Comparison of ENCODE assay signal across 2 cellular contexts in genomic region chr10:43859016-43859525, GRCh38.
A peak's percentile ranks its signal among the peaks of the same experiment; 100 is the strongest.
TF ChIP-seq lines count a peak whose summit lies in the region.

No MANE protein-coding gene starts in this region.

TF ChIP-seq in K562, 482 proteins besides CTCF, POLR2A, EP300 and RAD21 (continued from another document and continues in another):
- TF ChIP-seq CGGBP1 (CRISPR knock-in tag; IDR thresholded peaks at IDR 0.05) (no peak), MAFG (tag; conservative IDR thresholded peaks at IDR 0.05) (peak; percentile 74), ZNF316 (IDR thresholded peaks at IDR 0.05) (peak; percentile 75), NFYB (IDR thresholded peaks at IDR 0.05; ENCODE audit: extremely low read depth, insufficient read length) (no peak), ZNF282 (CRISPR knock-in tag; IDR thresholded peaks at IDR 0.05) (no peak), C11orf30 (IDR thresholded peaks at IDR 0.05; ENCODE audit: low read depth) (peak; percentile 69; the same call in 1 of the 2 replicates), ZNF518B (CRISPR knock-in tag; IDR thresholded peaks at IDR 0.05) (no peak), MAFF (IDR thresholded peaks at IDR 0.05; ENCODE audit: low read length) (peak; percentile 78), ZNF764 (CRISPR knock-in tag; IDR thresholded peaks at IDR 0.05; ENCODE audit: low read depth) (no peak), ZNF589 (CRISPR knock-in tag; IDR thresholded peaks at IDR 0.05; ENCODE audit: low read depth) (no peak), SAP30 (IDR thresholded peaks at IDR 0.05; ENCODE audit: borderline replicate concordance, insufficient read depth, low read depth, low read length, poor library complexity, severe bottlenecking) (no peak), HCFC1 (IDR thresholded peaks at IDR 0.05; ENCODE audit: low read depth, low read length) (no peak), ZNF511 (CRISPR knock-in tag; IDR thresholded peaks at IDR 0.05) (no peak), ILK (tag; IDR thresholded peaks at IDR 0.05; ENCODE audit: borderline replicate concordance, low read depth) (no peak), MEF2D (tag; conservative IDR thresholded peaks at IDR 0.05; ENCODE audit: low read depth) (no peak), NR0B1 (IDR thresholded peaks at IDR 0.05; ENCODE audit: partially characterized antibody) (no peak), ELF4 (CRISPR knock-in tag; IDR thresholded peaks at IDR 0.05) (no peak), ZFP36 (IDR thresholded peaks at IDR 0.05; ENCODE audit: low read depth, low read length, partially characterized antibody) (no peak), FOSL1 (tag; conservative IDR thresholded peaks at IDR 0.05) (no peak), DDX20 (tag; IDR thresholded peaks at IDR 0.05; ENCODE audit: low read depth) (no peak), THAP7 (CRISPR knock-in tag; IDR thresholded peaks at IDR 0.05) (no peak), ZBTB17 (CRISPR knock-in tag; IDR thresholded peaks at IDR 0.05) (no peak), HMGN3 (IDR thresholded peaks at IDR 0.05; ENCODE audit: borderline replicate concordance, extremely low read depth, insufficient read length, low read depth, low read length) (no peak), ZBTB43 (CRISPR knock-in tag; IDR thresholded peaks at IDR 0.05) (no peak)

TF ChIP-seq in endothelial cell of umbilical vein, 7 proteins besides CTCF, POLR2A, EP300 and RAD21 (continued from another document):
- TF ChIP-seq POLR2AphosphoS5 (IDR thresholded peaks at IDR 0.05; ENCODE audit: insufficient read depth, low read depth, low read length) (no peak), FOS (IDR thresholded peaks at IDR 0.05; ENCODE audit: borderline replicate concordance, insufficient read depth, low read length) (no peak), EZH2 (IDR thresholded peaks at IDR 0.05; ENCODE audit: borderline replicate concordance, low read depth, low read length, severe bottlenecking) (no peak), MYC (IDR thresholded peaks at IDR 0.05; ENCODE audit: low read depth, low read length) (no peak), JUN (IDR thresholded peaks at IDR 0.05; ENCODE audit: borderline replicate concordance, insufficient read depth, insufficient read length, low read depth) (no peak), GATA2 (IDR thresholded peaks at IDR 0.05; ENCODE audit: insufficient read depth, insufficient read length, low read depth, low read length) (no peak)
